ENCODE assay signal across 1 cellular context in the genomic region with DNA sequence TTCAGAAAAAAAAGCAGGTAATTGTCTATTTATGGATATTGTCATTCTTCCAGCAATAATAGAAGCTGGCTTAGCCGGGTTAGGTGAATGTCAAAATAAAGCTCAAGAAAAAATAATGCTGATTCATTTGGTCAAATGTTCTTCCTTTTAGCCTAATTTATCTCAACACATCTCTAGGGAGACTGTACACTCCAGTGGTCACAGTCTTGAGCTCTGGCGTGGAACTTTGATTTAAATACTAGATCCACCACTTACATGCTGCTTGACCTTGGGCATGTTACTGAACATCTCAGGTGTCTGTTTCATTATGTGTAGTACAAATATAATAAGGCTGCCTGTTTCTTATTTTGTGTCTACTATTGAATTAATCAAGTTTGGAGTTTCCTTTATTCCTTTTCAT.
A peak's percentile ranks its signal among the peaks of the same experiment; 100 is the strongest.
TF ChIP-seq lines count a peak whose summit lies in the region.

No MANE protein-coding gene starts in this region.

TF ChIP-seq in K562, 482 proteins besides CTCF, POLR2A, EP300 and RAD21 (continued from another document):
- TF ChIP-seq, protein P1, sequence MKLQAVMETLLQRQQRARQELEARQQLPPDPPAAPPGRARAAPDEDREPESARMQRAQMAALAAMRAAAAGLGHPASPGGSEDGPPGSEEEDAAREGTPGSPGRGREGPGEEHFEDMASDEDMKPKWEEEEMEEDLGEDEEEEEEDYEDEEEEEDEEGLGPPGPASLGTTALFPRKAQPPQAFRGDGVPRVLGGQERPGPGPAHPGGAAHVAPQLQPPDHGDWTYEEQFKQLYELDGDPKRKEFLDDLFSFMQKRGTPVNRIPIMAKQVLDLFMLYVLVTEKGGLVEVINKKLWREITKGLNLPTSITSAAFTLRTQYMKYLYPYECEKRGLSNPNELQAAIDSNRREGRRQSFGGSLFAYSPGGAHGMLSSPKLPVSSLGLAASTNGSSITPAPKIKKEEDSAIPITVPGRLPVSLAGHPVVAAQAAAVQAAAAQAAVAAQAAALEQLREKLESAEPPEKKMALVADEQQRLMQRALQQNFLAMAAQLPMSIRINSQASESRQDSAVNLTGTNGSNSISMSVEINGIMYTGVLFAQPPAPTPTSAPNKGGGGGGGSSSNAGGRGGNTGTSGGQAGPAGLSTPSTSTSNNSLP (IDR thresholded peaks at IDR 0.05; ENCODE audit: borderline replicate concordance, low read depth, low read length), result 0 out of 2 replicates have a peak, but pooled peaks have one; percentile 48
- TF ChIP-seq HDAC3 (IDR thresholded peaks at IDR 0.05; ENCODE audit: borderline replicate concordance, partially characterized antibody), result peak; percentile 39
- no peak for TF ChIP-seq ZNF436 (CRISPR knock-in tag; IDR thresholded peaks at IDR 0.05)
- peak; percentile 41; the same call in 1 of the 2 replicates for TF ChIP-seq MEF2A (IDR thresholded peaks at IDR 0.05; ENCODE audit: control insufficient read depth, low read depth, low read length)
- TF ChIP-seq, protein P2, sequence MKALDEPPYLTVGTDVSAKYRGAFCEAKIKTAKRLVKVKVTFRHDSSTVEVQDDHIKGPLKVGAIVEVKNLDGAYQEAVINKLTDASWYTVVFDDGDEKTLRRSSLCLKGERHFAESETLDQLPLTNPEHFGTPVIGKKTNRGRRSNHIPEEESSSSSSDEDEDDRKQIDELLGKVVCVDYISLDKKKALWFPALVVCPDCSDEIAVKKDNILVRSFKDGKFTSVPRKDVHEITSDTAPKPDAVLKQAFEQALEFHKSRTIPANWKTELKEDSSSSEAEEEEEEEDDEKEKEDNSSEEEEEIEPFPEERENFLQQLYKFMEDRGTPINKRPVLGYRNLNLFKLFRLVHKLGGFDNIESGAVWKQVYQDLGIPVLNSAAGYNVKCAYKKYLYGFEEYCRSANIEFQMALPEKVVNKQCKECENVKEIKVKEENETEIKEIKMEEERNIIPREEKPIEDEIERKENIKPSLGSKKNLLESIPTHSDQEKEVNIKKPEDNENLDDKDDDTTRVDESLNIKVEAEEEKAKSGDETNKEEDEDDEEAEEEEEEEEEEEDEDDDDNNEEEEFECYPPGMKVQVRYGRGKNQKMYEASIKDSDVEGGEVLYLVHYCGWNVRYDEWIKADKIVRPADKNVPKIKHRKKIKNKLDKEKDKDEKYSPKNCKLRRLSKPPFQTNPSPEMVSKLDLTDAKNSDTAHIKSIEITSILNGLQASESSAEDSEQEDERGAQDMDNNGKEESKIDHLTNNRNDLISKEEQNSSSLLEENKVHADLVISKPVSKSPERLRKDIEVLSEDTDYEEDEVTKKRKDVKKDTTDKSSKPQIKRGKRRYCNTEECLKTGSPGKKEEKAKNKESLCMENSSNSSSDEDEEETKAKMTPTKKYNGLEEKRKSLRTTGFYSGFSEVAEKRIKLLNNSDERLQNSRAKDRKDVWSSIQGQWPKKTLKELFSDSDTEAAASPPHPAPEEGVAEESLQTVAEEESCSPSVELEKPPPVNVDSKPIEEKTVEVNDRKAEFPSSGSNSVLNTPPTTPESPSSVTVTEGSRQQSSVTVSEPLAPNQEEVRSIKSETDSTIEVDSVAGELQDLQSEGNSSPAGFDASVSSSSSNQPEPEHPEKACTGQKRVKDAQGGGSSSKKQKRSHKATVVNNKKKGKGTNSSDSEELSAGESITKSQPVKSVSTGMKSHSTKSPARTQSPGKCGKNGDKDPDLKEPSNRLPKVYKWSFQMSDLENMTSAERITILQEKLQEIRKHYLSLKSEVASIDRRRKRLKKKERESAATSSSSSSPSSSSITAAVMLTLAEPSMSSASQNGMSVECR (CRISPR knock-in tag; IDR thresholded peaks at IDR 0.05), result no peak
- TF ChIP-seq DPF2 (IDR thresholded peaks at IDR 0.05), result peak; percentile 34; the same call in 1 of the 2 replicates
- TF ChIP-seq NFE2 (IDR thresholded peaks at IDR 0.05; ENCODE audit: low read depth), result peak; percentile 95
- TF ChIP-seq ZNF445 (CRISPR knock-in tag; IDR thresholded peaks at IDR 0.05; ENCODE audit: low read depth), result no peak
- TF ChIP-seq OTX1 (CRISPR knock-in tag; IDR thresholded peaks at IDR 0.05), result no peak
- TF ChIP-seq, protein P3, sequence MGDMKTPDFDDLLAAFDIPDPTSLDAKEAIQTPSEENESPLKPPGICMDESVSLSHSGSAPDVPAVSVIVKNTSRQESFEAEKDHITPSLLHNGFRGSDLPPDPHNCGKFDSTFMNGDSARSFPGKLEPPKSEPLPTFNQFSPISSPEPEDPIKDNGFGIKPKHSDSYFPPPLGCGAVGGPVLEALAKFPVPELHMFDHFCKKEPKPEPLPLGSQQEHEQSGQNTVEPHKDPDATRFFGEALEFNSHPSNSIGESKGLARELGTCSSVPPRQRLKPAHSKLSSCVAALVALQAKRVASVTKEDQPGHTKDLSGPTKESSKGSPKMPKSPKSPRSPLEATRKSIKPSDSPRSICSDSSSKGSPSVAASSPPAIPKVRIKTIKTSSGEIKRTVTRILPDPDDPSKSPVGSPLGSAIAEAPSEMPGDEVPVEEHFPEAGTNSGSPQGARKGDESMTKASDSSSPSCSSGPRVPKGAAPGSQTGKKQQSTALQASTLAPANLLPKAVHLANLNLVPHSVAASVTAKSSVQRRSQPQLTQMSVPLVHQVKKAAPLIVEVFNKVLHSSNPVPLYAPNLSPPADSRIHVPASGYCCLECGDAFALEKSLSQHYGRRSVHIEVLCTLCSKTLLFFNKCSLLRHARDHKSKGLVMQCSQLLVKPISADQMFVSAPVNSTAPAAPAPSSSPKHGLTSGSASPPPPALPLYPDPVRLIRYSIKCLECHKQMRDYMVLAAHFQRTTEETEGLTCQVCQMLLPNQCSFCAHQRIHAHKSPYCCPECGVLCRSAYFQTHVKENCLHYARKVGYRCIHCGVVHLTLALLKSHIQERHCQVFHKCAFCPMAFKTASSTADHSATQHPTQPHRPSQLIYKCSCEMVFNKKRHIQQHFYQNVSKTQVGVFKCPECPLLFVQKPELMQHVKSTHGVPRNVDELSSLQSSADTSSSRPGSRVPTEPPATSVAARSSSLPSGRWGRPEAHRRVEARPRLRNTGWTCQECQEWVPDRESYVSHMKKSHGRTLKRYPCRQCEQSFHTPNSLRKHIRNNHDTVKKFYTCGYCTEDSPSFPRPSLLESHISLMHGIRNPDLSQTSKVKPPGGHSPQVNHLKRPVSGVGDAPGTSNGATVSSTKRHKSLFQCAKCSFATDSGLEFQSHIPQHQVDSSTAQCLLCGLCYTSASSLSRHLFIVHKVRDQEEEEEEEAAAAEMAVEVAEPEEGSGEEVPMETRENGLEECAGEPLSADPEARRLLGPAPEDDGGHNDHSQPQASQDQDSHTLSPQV (IDR thresholded peaks at IDR 0.05), result peak; percentile 73
- TF ChIP-seq, protein P4, sequence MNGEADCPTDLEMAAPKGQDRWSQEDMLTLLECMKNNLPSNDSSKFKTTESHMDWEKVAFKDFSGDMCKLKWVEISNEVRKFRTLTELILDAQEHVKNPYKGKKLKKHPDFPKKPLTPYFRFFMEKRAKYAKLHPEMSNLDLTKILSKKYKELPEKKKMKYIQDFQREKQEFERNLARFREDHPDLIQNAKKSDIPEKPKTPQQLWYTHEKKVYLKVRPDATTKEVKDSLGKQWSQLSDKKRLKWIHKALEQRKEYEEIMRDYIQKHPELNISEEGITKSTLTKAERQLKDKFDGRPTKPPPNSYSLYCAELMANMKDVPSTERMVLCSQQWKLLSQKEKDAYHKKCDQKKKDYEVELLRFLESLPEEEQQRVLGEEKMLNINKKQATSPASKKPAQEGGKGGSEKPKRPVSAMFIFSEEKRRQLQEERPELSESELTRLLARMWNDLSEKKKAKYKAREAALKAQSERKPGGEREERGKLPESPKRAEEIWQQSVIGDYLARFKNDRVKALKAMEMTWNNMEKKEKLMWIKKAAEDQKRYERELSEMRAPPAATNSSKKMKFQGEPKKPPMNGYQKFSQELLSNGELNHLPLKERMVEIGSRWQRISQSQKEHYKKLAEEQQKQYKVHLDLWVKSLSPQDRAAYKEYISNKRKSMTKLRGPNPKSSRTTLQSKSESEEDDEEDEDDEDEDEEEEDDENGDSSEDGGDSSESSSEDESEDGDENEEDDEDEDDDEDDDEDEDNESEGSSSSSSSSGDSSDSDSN (IDR thresholded peaks at IDR 0.05; ENCODE audit: borderline replicate concordance in 1 of 2, low read depth in 2 of 2, low read length in 2 of 2), result no peak
- no peak for TF ChIP-seq ZNF3 (CRISPR knock-in tag; IDR thresholded peaks at IDR 0.05)
- peak; percentile 71 for TF ChIP-seq MAFK (IDR thresholded peaks at IDR 0.05; ENCODE audit: low read length)
- TF ChIP-seq GATAD2B (IDR thresholded peaks at IDR 0.05; ENCODE audit: borderline replicate concordance), result 0 out of 2 replicates have a peak, but pooled peaks have one; percentile 47
- no peak for TF ChIP-seq KLF10 (CRISPR knock-in tag; IDR thresholded peaks at IDR 0.05)
- TF ChIP-seq PHB2 (IDR thresholded peaks at IDR 0.05; ENCODE audit: low read depth), result no peak
- peak; percentile 68 to 69 for TF ChIP-seq KDM1A (IDR thresholded peaks at IDR 0.05)
- TF ChIP-seq, protein P5, sequence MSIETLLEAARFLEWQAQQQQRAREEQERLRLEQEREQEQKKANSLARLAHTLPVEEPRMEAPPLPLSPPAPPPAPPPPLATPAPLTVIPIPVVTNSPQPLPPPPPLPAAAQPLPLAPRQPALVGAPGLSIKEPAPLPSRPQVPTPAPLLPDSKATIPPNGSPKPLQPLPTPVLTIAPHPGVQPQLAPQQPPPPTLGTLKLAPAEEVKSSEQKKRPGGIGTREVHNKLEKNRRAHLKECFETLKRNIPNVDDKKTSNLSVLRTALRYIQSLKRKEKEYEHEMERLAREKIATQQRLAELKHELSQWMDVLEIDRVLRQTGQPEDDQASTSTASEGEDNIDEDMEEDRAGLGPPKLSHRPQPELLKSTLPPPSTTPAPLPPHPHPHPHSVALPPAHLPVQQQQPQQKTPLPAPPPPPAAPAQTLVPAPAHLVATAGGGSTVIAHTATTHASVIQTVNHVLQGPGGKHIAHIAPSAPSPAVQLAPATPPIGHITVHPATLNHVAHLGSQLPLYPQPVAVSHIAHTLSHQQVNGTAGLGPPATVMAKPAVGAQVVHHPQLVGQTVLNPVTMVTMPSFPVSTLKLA (conservative IDR thresholded peaks at IDR 0.05), result 0 out of 4 replicates have a peak, but pooled peaks of 1 of the 2 experiments have one; percentile 35
- TF ChIP-seq MAFG (tag; conservative IDR thresholded peaks at IDR 0.05), result peak; percentile 89
- TF ChIP-seq FOXA1 (IDR thresholded peaks at IDR 0.05; ENCODE audit: borderline replicate concordance), result no peak
- TF ChIP-seq, protein P6, sequence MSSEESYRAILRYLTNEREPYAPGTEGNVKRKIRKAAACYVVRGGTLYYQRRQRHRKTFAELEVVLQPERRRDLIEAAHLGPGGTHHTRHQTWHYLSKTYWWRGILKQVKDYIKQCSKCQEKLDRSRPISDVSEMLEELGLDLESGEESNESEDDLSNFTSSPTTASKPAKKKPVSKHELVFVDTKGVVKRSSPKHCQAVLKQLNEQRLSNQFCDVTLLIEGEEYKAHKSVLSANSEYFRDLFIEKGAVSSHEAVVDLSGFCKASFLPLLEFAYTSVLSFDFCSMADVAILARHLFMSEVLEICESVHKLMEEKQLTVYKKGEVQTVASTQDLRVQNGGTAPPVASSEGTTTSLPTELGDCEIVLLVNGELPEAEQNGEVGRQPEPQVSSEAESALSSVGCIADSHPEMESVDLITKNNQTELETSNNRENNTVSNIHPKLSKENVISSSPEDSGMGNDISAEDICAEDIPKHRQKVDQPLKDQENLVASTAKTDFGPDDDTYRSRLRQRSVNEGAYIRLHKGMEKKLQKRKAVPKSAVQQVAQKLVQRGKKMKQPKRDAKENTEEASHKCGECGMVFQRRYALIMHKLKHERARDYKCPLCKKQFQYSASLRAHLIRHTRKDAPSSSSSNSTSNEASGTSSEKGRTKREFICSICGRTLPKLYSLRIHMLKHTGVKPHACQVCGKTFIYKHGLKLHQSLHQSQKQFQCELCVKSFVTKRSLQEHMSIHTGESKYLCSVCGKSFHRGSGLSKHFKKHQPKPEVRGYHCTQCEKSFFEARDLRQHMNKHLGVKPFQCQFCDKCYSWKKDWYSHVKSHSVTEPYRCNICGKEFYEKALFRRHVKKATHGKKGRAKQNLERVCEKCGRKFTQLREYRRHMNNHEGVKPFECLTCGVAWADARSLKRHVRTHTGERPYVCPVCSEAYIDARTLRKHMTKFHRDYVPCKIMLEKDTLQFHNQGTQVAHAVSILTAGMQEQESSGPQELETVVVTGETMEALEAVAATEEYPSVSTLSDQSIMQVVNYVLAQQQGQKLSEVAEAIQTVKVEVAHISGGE (CRISPR knock-in tag; IDR thresholded peaks at IDR 0.05), result 0 out of 6 replicates have a peak, but pooled peaks of 1 of the 3 experiments have one; percentile 2
- peak; percentile 88 for TF ChIP-seq ZNF316 (IDR thresholded peaks at IDR 0.05)
- TF ChIP-seq HSF4 (CRISPR knock-in tag; IDR thresholded peaks at IDR 0.05; ENCODE audit: borderline replicate concordance), result no peak
- no peak for TF ChIP-seq SRSF3 (IDR thresholded peaks at IDR 0.05; ENCODE audit: insufficient read depth, low read length)
- TF ChIP-seq, protein P7, sequence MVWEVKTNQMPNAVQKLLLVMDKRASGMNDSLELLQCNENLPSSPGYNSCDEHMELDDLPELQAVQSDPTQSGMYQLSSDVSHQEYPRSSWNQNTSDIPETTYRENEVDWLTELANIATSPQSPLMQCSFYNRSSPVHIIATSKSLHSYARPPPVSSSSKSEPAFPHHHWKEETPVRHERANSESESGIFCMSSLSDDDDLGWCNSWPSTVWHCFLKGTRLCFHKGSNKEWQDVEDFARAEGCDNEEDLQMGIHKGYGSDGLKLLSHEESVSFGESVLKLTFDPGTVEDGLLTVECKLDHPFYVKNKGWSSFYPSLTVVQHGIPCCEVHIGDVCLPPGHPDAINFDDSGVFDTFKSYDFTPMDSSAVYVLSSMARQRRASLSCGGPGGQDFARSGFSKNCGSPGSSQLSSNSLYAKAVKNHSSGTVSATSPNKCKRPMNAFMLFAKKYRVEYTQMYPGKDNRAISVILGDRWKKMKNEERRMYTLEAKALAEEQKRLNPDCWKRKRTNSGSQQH (CRISPR knock-in tag; IDR thresholded peaks at IDR 0.05), result no peak
- TF ChIP-seq HDAC1 (IDR thresholded peaks at IDR 0.05), result no peak
- TF ChIP-seq PHF20 (IDR thresholded peaks at IDR 0.05; ENCODE audit: partially characterized antibody), result no peak
- peak; percentile 21; the same call in 1 of the 2 replicates for TF ChIP-seq RFX1 (IDR thresholded peaks at IDR 0.05)
- no peak for TF ChIP-seq EWSR1 (IDR thresholded peaks at IDR 0.05; ENCODE audit: borderline replicate concordance, low read depth, partially characterized antibody)
- TF ChIP-seq NR2F6 (CRISPR knock-in tag; IDR thresholded peaks at IDR 0.05), result no peak
